9 cellular contexts compared by ENCODE assay signal in the genomic region with DNA sequence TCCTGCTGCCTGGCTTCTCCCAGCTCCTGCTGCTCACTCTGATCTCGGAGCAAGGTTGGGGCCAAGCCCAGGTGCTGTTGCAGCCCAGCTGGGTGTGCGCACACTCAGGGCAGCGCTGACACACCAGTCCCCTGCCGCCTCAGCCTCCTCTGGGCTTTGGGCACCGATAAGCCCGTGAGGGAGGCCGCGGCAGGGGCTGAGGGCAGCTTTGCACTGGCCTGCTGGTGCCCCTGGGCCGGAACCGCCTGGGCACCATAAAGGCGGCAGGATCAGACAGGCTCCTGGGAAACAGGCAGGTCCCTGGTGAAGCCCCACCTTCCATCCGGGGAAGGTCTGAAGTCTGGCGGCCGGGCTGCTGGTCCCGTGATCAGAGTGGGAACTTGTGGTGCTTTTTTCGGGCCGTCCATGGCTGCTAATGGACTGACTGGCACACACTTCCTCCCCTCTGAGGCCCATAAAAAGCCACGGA. TPM values are rescaled to one million over a fixed set of nuclear protein-coding genes. Genes with fewer than 3 reads are reported as not detected.
A peak's percentile ranks its signal among the peaks of the same experiment; 100 is the strongest.
DNase-seq lines count a peak whose midpoint lies in the region; ATAC-seq and TF ChIP-seq lines count a peak whose summit lies in the region.
"Had no signal": no experiment of that assay in that cellular context is flagged by ENCODE, and none has a peak within 500 bp of the region (broad histone marks: within the 10 kb centered on the region; RNA-seq: fewer than 3 reads in every experiment).

No MANE protein-coding gene starts in this region.

- H3K27ac Mint-ChIP-seq in activated CD8-positive, alpha-beta T cell treated with anti-CD3 and anti-CD28 coated beads for 36 hours = no peak overlapping the region
- H3K27ac Mint-ChIP-seq: T-helper 1 cell treated with Interleukin-12 subunit alpha and Interleukin-12 subunit beta and Interleukin-4 antibody, amounts not matched to agents 30 μg/mL and 1 μg/mL, for 36 hours had no signal

- H3K79me2 ChIP-seq in smooth muscle cell (ENCODE audit: low read depth) = no peaks in the 10 kb centered on the region

- CTCF ChIA-PET in activated CD8-positive, alpha-beta T cell treated with anti-CD3 and anti-CD28 coated beads for 36 hours (lab: Charles Lee) = interaction anchor here (0.6 to 7.0 kb wide), 8 partner anchors 11 to 233 kb away, joined by 3 to 218 read pairs (median 4); no protein-coding TSS in a partner anchor

- no peaks in the 10 kb centered on the region for H3K9me3 Mint-ChIP-seq in activated CD8-positive, alpha-beta T cell treated with anti-CD3 and anti-CD28 coated beads for 36 hours
- H3K9me3 Mint-ChIP-seq: T-helper 1 cell treated with Interleukin-12 subunit alpha and Interleukin-12 subunit beta and Interleukin-4 antibody, amounts not matched to agents 30 μg/mL and 1 μg/mL, for 36 hours had no signal

- H3K9ac ChIP-seq in smooth muscle cell (ENCODE audit: low read depth) = no peak overlapping the region

- no peaks in the 10 kb centered on the region for H4K20me1 ChIP-seq in smooth muscle cell (ENCODE audit: low read depth)

- H3F3A ChIP-seq in smooth muscle cell (ENCODE audit: low read depth) = peaks cover 8% of the 10 kb centered on the region

- no peaks in the 10 kb centered on the region for H3K36me3 ChIP-seq in right atrium auricular region
- H3K36me3 ChIP-seq in smooth muscle cell (ENCODE audit: low read depth) = no peaks in the 10 kb centered on the region

- peak overlapping the region; percentile 88 for H3K4me2 ChIP-seq in smooth muscle cell

- H3K4me1 Mint-ChIP-seq in activated CD8-positive, alpha-beta T cell treated with anti-CD3 and anti-CD28 coated beads for 36 hours (ENCODE audit: low read depth) = peaks cover 5% of the 10 kb centered on the region

- DNase-seq in activated CD8-positive, alpha-beta T cell treated with anti-CD3 and anti-CD28 coated beads for 36 hours = no peak
- no peak for DNase-seq in right atrium auricular region (ENCODE audit: low spot score)
- no peak for DNase-seq in smooth muscle cell (lab: John Stamatoyannopoulos, UW; ENCODE audit: unreplicated experiment)
- no peak for DNase-seq in ecto neural progenitor cell (ENCODE audit: low spot score)
- DNase-seq in 8988T = no peak
- DNase-seq in posterior vena cava (ENCODE audit: low spot score) = no peak

- 53% methylated on average over 18 of the region's 18 CpGs for WGBS in smooth muscle cell (ENCODE audit: low lambda C conversion rate)

- H3K27ac ChIP-seq in right atrium auricular region = no peak overlapping the region
- no peak overlapping the region for H3K27ac ChIP-seq in smooth muscle cell (ENCODE audit: low read depth)

- intact Hi-C loops in activated CD8-positive, alpha-beta T cell treated with anti-CD3 and anti-CD28 coated beads for 36 hours (cut with micrococcal nuclease) = no loop called here
- intact Hi-C loops in posterior vena cava (cut with DNase I) = no loop called here

- no peak for TF ChIP-seq CTCF in activated CD8-positive, alpha-beta T cell treated with anti-CD3 and anti-CD28 coated beads for 36 hours (IDR thresholded peaks at IDR 0.05)
- TF ChIP-seq CTCF in right atrium auricular region (IDR thresholded peaks at IDR 0.05) = no peak
- TF ChIP-seq CTCF in smooth muscle cell (IDR thresholded peaks at IDR 0.05; ENCODE audit: borderline replicate concordance, insufficient read depth, poor library complexity, severe bottlenecking) = no peak

- peak overlapping the region; percentile 32 to 52 for H3K4me3 ChIP-seq in right atrium auricular region
- H3K4me3 ChIP-seq in smooth muscle cell = peak overlapping the region; percentile 55

- H3K27me3 ChIP-seq in right atrium auricular region = no peaks in the 10 kb centered on the region
- H3K27me3 ChIP-seq in smooth muscle cell (ENCODE audit: low read depth) = no peaks in the 10 kb centered on the region

- POLR2A ChIA-PET in activated CD8-positive, alpha-beta T cell treated with anti-CD3 and anti-CD28 coated beads for 36 hours (lab: Charles Lee) = interaction anchor here (1.6 kb wide), 1 partner anchor 29 kb away, joined by 5 read pairs; no protein-coding TSS in a partner anchor

- peaks cover 0 to 11% of the 10 kb centered on the region in 2 donors for H3K4me1 ChIP-seq in right atrium auricular region
- no peaks in the 10 kb centered on the region for H3K4me1 ChIP-seq in smooth muscle cell (ENCODE audit: low read depth)

- H3K36me3 Mint-ChIP-seq in activated CD8-positive, alpha-beta T cell treated with anti-CD3 and anti-CD28 coated beads for 36 hours (ENCODE audit: low read depth) = no peaks in the 10 kb centered on the region

- H3K9me3 ChIP-seq in right atrium auricular region (no peaks in the 10 kb centered on the region), smooth muscle cell (replicated peaks; ENCODE audit: low read depth) (no peaks in the 10 kb centered on the region)

- H3K27me3 Mint-ChIP-seq in activated CD8-positive, alpha-beta T cell treated with anti-CD3 and anti-CD28 coated beads for 36 hours = peaks cover 25% of the 10 kb centered on the region

- peak overlapping the region; percentile 82 for H2AFZ ChIP-seq in smooth muscle cell (ENCODE audit: low read depth)

- peak overlapping the region; percentile 27 for H3K4me3 Mint-ChIP-seq in activated CD8-positive, alpha-beta T cell treated with anti-CD3 and anti-CD28 coated beads for 36 hours
- H3K4me3 Mint-ChIP-seq: T-helper 1 cell treated with Interleukin-12 subunit alpha and Interleukin-12 subunit beta and Interleukin-4 antibody, amounts not matched to agents 30 μg/mL and 1 μg/mL, for 36 hours had no signal

- ATAC-seq in GM19351 (IDR thresholded peaks at IDR 0.05; ENCODE audit: unreplicated experiment) (peak; percentile 44), GM18907 (IDR thresholded peaks at IDR 0.05; ENCODE audit: unreplicated experiment) (no peak)
- ATAC-seq in activated CD8-positive, alpha-beta T cell treated with anti-CD3 and anti-CD28 coated beads for 36 hours = peak; percentile 59

RNA-seq across cellular contexts. Expression of a gene that starts 14.1 kb away (rescaled TPM):
- total RNA-seq in activated CD8-positive, alpha-beta T cell treated with anti-CD3 and anti-CD28 coated beads for 36 hours = 1 to 10 TPM; 1.2 to 1.7 TPM
- 1 to 10 TPM; 1.1 to 1.2 TPM for total RNA-seq in right atrium auricular region
- total RNA-seq in smooth muscle cell = 0.49 and 9.7 TPM in 2 replicates
- polyA plus RNA-seq in smooth muscle cell = 0.54 and 1.5 TPM in 2 replicates
- 10 to 100 TPM in 1 of 2 donors, 1 to 10 TPM in 1; 3.2 to 12.1 TPM for total RNA-seq in posterior vena cava
